In genomic region chr5:135108992-135109391, GRCh38 we compare ENCODE assay signal across 22 cellular contexts.
DNase-seq lines count a peak whose midpoint lies in the region; ATAC-seq and TF ChIP-seq lines count a peak whose summit lies in the region.
"Had no signal": no experiment of that assay in that cellular context is flagged by ENCODE, and none has a peak within 500 bp of the region (broad histone marks: within the 10 kb centered on the region; RNA-seq: fewer than 3 reads in every experiment).

No MANE protein-coding gene starts in this region.

- no peak overlapping the region for H2BK12ac ChIP-seq in neuronal stem cell (ENCODE audit: low read length)
- no peak overlapping the region for H2BK12ac ChIP-seq in H9 (ENCODE audit: insufficient read length, low read depth, low read length)

- no peak overlapping the region for H3K27ac ChIP-seq in neuronal stem cell (replicated peaks; ENCODE audit: low read length)
- no peak overlapping the region for H3K27ac ChIP-seq in spleen
- no peak overlapping the region for H3K27ac ChIP-seq in aorta (ENCODE audit: low read depth in 1 of 2, low read length in 2 of 2)
- H3K27ac ChIP-seq in H9 (ENCODE audit: insufficient read length, low read depth, low read length), result no peak overlapping the region
- H3K27ac ChIP-seq in RWPE1, result no peak overlapping the region
- H3K27ac ChIP-seq: A549; BLaER1 treated with 17β-estradiol and CSF1 and Interleukin-3, amounts not matched to agents 10 nM and 100 nM had no signal

- POLR2A ChIA-PET in RWPE1 (lab: Yijun Ruan, JAX; ENCODE audit: low non-redundant PET), result interaction anchor here (0.6 kb wide), 1 partner anchor 34 kb away, joined by 3 read pairs; no protein-coding TSS in a partner anchor

- H3K4me3 ChIP-seq in neuronal stem cell (ENCODE audit: low read length in 2 of 2), result no peak overlapping the region
- H3K4me3 ChIP-seq in spleen, result no peak overlapping the region
- no peak overlapping the region for H3K4me3 ChIP-seq in aorta (ENCODE audit: low read length in 2 of 2)
- H3K4me3 ChIP-seq: A549; BLaER1 treated with 17β-estradiol and CSF1 and Interleukin-3, amounts not matched to agents 10 nM and 100 nM had no signal

- H3K36me3 Mint-ChIP-seq in H9 (ENCODE audit: insufficient read depth in 1 of 3, low read depth in 3 of 3), result no peaks in the 10 kb centered on the region; a peak in 1 of 7 replicates
- H3K36me3 Mint-ChIP-seq: CD4-positive, alpha-beta memory T cell had no signal

- H3K79me2 ChIP-seq in H9 (ENCODE audit: insufficient read depth, low read length), result no peaks in the 10 kb centered on the region

- H3K4ac ChIP-seq in neuronal stem cell (ENCODE audit: low read length) (peak overlapping the region; percentile 66), H9 (ENCODE audit: low read depth, low read length) (no peak overlapping the region)

- TF ChIP-seq CTCF in spleen (IDR thresholded peaks at IDR 0.05 in 8 of 11, conservative IDR thresholded peaks at IDR 0.05 in 3 of 11) (no peak), H9 (conservative IDR thresholded peaks at IDR 0.05) (no peak), RWPE1 (conservative IDR thresholded peaks at IDR 0.05; ENCODE audit: low read depth) (no peak)

- intact Hi-C loops in left cardiac atrium (cut with DNase I) (no loop called here), cardiac septum (cut with DNase I) (no loop called here), spleen (cut with DNase I; ENCODE audit: low total_unique reads) (no loop called here), aorta (cut with DNase I) (no loop called here)

- H3K9ac ChIP-seq in neuronal stem cell (ENCODE audit: low read depth, low read length, poor library complexity) (no peak overlapping the region), H9 (ENCODE audit: extremely low read depth, insufficient read length, low read length) (no peak overlapping the region)
- H3K9ac ChIP-seq: BLaER1 treated with 17β-estradiol and CSF1 and Interleukin-3, amounts not matched to agents 10 nM and 100 nM had no signal

- peak overlapping the region; percentile 56 for H2AK5ac ChIP-seq in neuronal stem cell (ENCODE audit: low read depth, low read length)
- H2AK5ac ChIP-seq in H9 (ENCODE audit: insufficient read length, low read length), result no peak overlapping the region

- no peaks in the 10 kb centered on the region for H3K9me3 ChIP-seq in neuronal stem cell (replicated peaks in 1 of 2; ENCODE audit: control insufficient read depth in 2 of 2, insufficient read depth in 1 of 2, low read depth in 1 of 2, low read length in 2 of 2)
- H3K9me3 ChIP-seq in spleen, result no peaks in the 10 kb centered on the region
- no peaks in the 10 kb centered on the region for H3K9me3 ChIP-seq in aorta (ENCODE audit: control insufficient read depth, low read length)
- H3K9me3 ChIP-seq in H9 (ENCODE audit: control insufficient read depth, low read depth, low read length), result no peaks in the 10 kb centered on the region
- H3K9me3 ChIP-seq: A549; BE2C; BLaER1 treated with 17β-estradiol and CSF1 and Interleukin-3, amounts not matched to agents 10 nM and 100 nM had no signal

- H3K4me1 ChIP-seq in neuronal stem cell (ENCODE audit: control insufficient read depth in 2 of 2, insufficient read depth in 1 of 2, low read depth in 1 of 2, low read length in 2 of 2) (peaks cover 0 to 10% of the 10 kb centered on the region in 2 donors), spleen (peaks cover 0 to 18% (median 2%) of the 10 kb centered on the region in 6 donors), aorta (ENCODE audit: control insufficient read depth in 1 of 2, insufficient read depth in 2 of 2, low read length in 2 of 2) (no peaks in the 10 kb centered on the region), H9 (ENCODE audit: insufficient read depth, low read length) (no peaks in the 10 kb centered on the region)

- H3K14ac ChIP-seq in neuronal stem cell (ENCODE audit: low read length) (no peak overlapping the region), H9 (ENCODE audit: insufficient read depth, low read length) (no peak overlapping the region)

- CTCF ChIA-PET in RWPE1 (lab: Yijun Ruan, JAX), result no interaction called here

- H3K79me1 ChIP-seq in neuronal stem cell (ENCODE audit: low read depth, low read length) (no peaks in the 10 kb centered on the region), H9 (ENCODE audit: insufficient read depth, low read depth, low read length, poor library complexity, severe bottlenecking) (no peaks in the 10 kb centered on the region)

- H2BK20ac ChIP-seq in H9 (ENCODE audit: low read depth, low read length, poor library complexity, severe bottlenecking), result no peak overlapping the region

- no peak overlapping the region for H2BK120ac ChIP-seq in neuronal stem cell (ENCODE audit: low read depth, low read length)
- no peak overlapping the region for H2BK120ac ChIP-seq in H9 (ENCODE audit: low read depth, low read length, poor library complexity, severe bottlenecking)

- peaks cover 0 to 5% of the 10 kb centered on the region in 2 experiments; a peak in 1 of 4 replicates for H3K4me1 Mint-ChIP-seq in H9
- H3K4me1 Mint-ChIP-seq: CD4-positive, alpha-beta memory T cell had no signal

- no peaks in the 10 kb centered on the region for H3K23me2 ChIP-seq in H9 (ENCODE audit: insufficient read length, low read depth, low read length, poor library complexity, severe bottlenecking)

- H3K18ac ChIP-seq in neuronal stem cell (ENCODE audit: low read length) (peak overlapping the region; percentile 46), H9 (ENCODE audit: insufficient read length, low read depth, low read length) (no peak overlapping the region)

- H2AFZ ChIP-seq in neuronal stem cell (ENCODE audit: low read length), result no peak overlapping the region
- no peak overlapping the region for H2AFZ ChIP-seq in H9 (ENCODE audit: low read length)

- no peak for ATAC-seq in left cardiac atrium
- ATAC-seq in aorta (ENCODE audit: low FRiP score), result no peak
- no peak for ATAC-seq in HG03520 (IDR thresholded peaks at IDR 0.05; ENCODE audit: unreplicated experiment)
- ATAC-seq: A549 had no signal

- H2BK15ac ChIP-seq in neuronal stem cell (ENCODE audit: low read length) (no peak overlapping the region), H9 (ENCODE audit: low read depth, low read length) (no peak overlapping the region)

- H4K8ac ChIP-seq in neuronal stem cell (ENCODE audit: low read depth, low read length) (no peak overlapping the region), H9 (replicated peaks; ENCODE audit: insufficient read length, low read depth, low read length) (no peak overlapping the region)

- H2BK5ac ChIP-seq in neuronal stem cell (ENCODE audit: low read length), result no peak overlapping the region
- H2BK5ac ChIP-seq in H9 (ENCODE audit: insufficient read length, low read length), result no peak overlapping the region

- DNase-seq in left cardiac atrium (peak; percentile 3), cardiac septum (ENCODE audit: low spot score) (no peak), neuronal stem cell (ENCODE audit: low spot score) (no peak), spleen (peak; percentile 57), aorta (peak; percentile 23 to 62), H9 (no peak), RWPE1 (ENCODE audit: low spot score) (no peak)
- DNase-seq: 8988T; ACHN; AML-193; BE2C; Calu3; CD4-positive, alpha-beta memory T cell; COR-L47; DMS53; DMS79 treated with DMSO at 0.1 percent for 48 hours; GF-D8; GOT3; HCEC 1CT had no signal

- no peak overlapping the region for H3K27ac Mint-ChIP-seq in H9
- H3K27ac Mint-ChIP-seq: CD4-positive, alpha-beta memory T cell had no signal

- H3K23ac ChIP-seq in neuronal stem cell (ENCODE audit: low read depth, low read length, poor library complexity), result no peak overlapping the region
- no peak overlapping the region for H3K23ac ChIP-seq in H9 (ENCODE audit: insufficient read length, low read depth, low read length)

- no peak overlapping the region for H4K5ac ChIP-seq in H9 (ENCODE audit: insufficient read length, low read depth, low read length)

- no peak for TF ChIP-seq POLR2A in spleen (IDR thresholded peaks at IDR 0.05)

- H3K36me3 ChIP-seq in neuronal stem cell (replicated peaks in 1 of 2; ENCODE audit: control insufficient read depth in 2 of 2, insufficient read depth in 2 of 2, low read length in 2 of 2), result no peaks in the 10 kb centered on the region
- H3K36me3 ChIP-seq in spleen, result no peaks in the 10 kb centered on the region
- no peaks in the 10 kb centered on the region for H3K36me3 ChIP-seq in aorta (ENCODE audit: control insufficient read depth in 1 of 2, insufficient read depth in 2 of 2, low read length in 1 of 2)
- H3K36me3 ChIP-seq: BE2C; BLaER1 treated with 17β-estradiol and CSF1 and Interleukin-3, amounts not matched to agents 10 nM and 100 nM had no signal

- no peaks in the 10 kb centered on the region for H4K20me1 ChIP-seq in H9 (ENCODE audit: control insufficient read depth, insufficient read depth, insufficient read length)
- H4K20me1 ChIP-seq: BLaER1 treated with 17β-estradiol and CSF1 and Interleukin-3, amounts not matched to agents 10 nM and 100 nM had no signal

- no peak overlapping the region for H3K56ac ChIP-seq in H9 (ENCODE audit: insufficient read length, low read depth, low read length)

- H4K91ac ChIP-seq in neuronal stem cell (ENCODE audit: low read depth, low read length, poor library complexity), result no peak overlapping the region
- no peak overlapping the region for H4K91ac ChIP-seq in H9 (ENCODE audit: insufficient read length, low read depth, low read length)

- H3K27me3 Mint-ChIP-seq in H9 (ENCODE audit: low read depth), result peaks cover 38% of the 10 kb centered on the region

- H3K9me3 Mint-ChIP-seq in H9, result peaks cover 0 to 2% of the 10 kb centered on the region in 2 experiments; a peak in 1 of 5 replicates

- no CpG with 5 or more reads among the region's 7 CpGs for WGBS in neuronal stem cell (ENCODE audit: extremely low coverage in 2 of 2, insufficient read length in 2 of 2, insufficient replicate concordance in 1 of 2), 2 donors
- 91 to 96% (median 95%) methylated on average over 6 to 7 of the region's 7 CpGs for WGBS in spleen, 5 donors
- 95 to 97% methylated on average over 7 of the region's 7 CpGs for WGBS in aorta, 2 donors
- WGBS in H9 (ENCODE audit: extremely low coverage, insufficient read length, low lambda C conversion rate), result no CpG with 5 or more reads among the region's 7 CpGs

- peaks cover 0 to 31% (median 0%) of the 10 kb centered on the region in 3 experiments for H3K27me3 ChIP-seq in neuronal stem cell (ENCODE audit: control insufficient read depth in 3 of 3, insufficient read depth in 3 of 3, low read depth in 1 of 3, low read length in 3 of 3)
- peaks cover 0 to 38% (median 0%) of the 10 kb centered on the region in 7 donors for H3K27me3 ChIP-seq in spleen (replicated peaks in 1 of 7)
- no peaks in the 10 kb centered on the region for H3K27me3 ChIP-seq in aorta (ENCODE audit: control insufficient read depth in 1 of 2, insufficient read depth in 2 of 2, low read length in 1 of 2)
- H3K27me3 ChIP-seq in H9 (ENCODE audit: insufficient read depth, low read length), result no peaks in the 10 kb centered on the region
- H3K27me3 ChIP-seq: BE2C; BLaER1 treated with 17β-estradiol and CSF1 and Interleukin-3, amounts not matched to agents 10 nM and 100 nM had no signal

- H3K4me3 Mint-ChIP-seq in H9, result no peak overlapping the region
- H3K4me3 Mint-ChIP-seq: CD4-positive, alpha-beta memory T cell had no signal

- no peak overlapping the region for H3K4me2 ChIP-seq in neuronal stem cell (ENCODE audit: insufficient read depth, low read length, poor library complexity, severe bottlenecking)
- H3K4me2 ChIP-seq in H9 (ENCODE audit: insufficient read depth, insufficient read length, low read length), result no peak overlapping the region
- H3K4me2 ChIP-seq: A549; BLaER1 treated with 17β-estradiol and CSF1 and Interleukin-3, amounts not matched to agents 10 nM and 100 nM had no signal

- no peak overlapping the region for H3T11ph ChIP-seq in H9 (ENCODE audit: low read length)

Comparison
In these comparisons a context has a peak if more than half of its experiments do, and no peak if none do; other contexts are left out.
1. DNase-seq: peak in left cardiac atrium (single experiment), spleen (single experiment) and aorta (2 of 2); none in cardiac septum (single experiment), neuronal stem cell (single experiment), H9 (single experiment) and RWPE1 (single experiment).